ENCODE assay signal across 2 cellular contexts in the genomic region with DNA sequence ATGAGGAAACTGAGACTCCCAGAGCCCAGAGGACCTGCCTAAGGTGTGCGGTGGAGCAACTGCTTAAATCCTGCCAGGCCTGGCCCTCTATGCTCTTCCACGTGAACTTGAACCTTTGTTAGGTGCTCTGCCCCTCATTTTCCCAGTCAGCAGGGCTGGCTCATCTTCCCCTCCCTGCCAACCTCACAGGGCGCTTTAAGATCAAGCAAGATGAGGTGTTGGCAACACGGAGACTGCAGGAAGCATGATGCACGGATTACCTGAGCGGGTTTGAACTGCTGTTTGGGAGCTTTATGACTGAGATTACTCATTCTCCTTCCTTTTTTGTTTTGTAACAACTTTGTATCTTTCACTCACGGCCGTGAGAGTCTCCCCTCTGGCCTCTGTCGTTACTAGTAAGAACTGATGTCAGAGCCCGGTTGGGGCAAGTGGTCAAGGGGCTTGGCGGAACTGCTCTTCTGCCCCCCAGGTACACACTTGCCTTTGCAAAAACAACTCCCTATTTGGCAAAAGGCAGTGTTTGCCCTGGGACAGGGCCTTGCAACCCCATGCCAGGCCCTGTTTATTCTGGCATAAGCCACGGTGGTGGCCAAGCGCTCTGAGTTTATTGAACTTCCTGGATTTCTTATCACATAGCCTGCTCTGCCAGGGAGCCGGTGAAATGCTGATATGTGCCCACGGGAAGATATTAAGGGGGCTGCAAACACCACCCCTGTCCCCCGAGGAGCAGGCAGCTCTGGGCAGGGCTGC.
TF ChIP-seq lines count a peak whose summit lies in the region.

No MANE protein-coding gene starts in this region.

TF ChIP-seq in endothelial cell of umbilical vein, 7 proteins besides CTCF, POLR2A, EP300 and RAD21:
- TF ChIP-seq MYC (IDR thresholded peaks at IDR 0.05; ENCODE audit: low read depth, low read length) = no peak

TF ChIP-seq in GM23338, 12 proteins besides CTCF, POLR2A, EP300 and RAD21:
- TF ChIP-seq, protein P1, sequence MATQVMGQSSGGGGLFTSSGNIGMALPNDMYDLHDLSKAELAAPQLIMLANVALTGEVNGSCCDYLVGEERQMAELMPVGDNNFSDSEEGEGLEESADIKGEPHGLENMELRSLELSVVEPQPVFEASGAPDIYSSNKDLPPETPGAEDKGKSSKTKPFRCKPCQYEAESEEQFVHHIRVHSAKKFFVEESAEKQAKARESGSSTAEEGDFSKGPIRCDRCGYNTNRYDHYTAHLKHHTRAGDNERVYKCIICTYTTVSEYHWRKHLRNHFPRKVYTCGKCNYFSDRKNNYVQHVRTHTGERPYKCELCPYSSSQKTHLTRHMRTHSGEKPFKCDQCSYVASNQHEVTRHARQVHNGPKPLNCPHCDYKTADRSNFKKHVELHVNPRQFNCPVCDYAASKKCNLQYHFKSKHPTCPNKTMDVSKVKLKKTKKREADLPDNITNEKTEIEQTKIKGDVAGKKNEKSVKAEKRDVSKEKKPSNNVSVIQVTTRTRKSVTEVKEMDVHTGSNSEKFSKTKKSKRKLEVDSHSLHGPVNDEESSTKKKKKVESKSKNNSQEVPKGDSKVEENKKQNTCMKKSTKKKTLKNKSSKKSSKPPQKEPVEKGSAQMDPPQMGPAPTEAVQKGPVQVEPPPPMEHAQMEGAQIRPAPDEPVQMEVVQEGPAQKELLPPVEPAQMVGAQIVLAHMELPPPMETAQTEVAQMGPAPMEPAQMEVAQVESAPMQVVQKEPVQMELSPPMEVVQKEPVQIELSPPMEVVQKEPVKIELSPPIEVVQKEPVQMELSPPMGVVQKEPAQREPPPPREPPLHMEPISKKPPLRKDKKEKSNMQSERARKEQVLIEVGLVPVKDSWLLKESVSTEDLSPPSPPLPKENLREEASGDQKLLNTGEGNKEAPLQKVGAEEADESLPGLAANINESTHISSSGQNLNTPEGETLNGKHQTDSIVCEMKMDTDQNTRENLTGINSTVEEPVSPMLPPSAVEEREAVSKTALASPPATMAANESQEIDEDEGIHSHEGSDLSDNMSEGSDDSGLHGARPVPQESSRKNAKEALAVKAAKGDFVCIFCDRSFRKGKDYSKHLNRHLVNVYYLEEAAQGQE (IDR thresholded peaks at IDR 0.05; ENCODE audit: unreplicated experiment) = no peak
- no peak for TF ChIP-seq ZNF331 (CRISPR knock-in tag; IDR thresholded peaks at IDR 0.05; ENCODE audit: low read depth)
- no peak for TF ChIP-seq EZH2 (IDR thresholded peaks at IDR 0.05; ENCODE audit: low read depth, unreplicated experiment)
- TF ChIP-seq EZH2phosphoT487 (IDR thresholded peaks at IDR 0.05; ENCODE audit: unreplicated experiment) = no peak
- no peak for TF ChIP-seq NANOG (IDR thresholded peaks at IDR 0.05; ENCODE audit: borderline replicate concordance)
- TF ChIP-seq JUNB (IDR thresholded peaks at IDR 0.05; ENCODE audit: unreplicated experiment) = no peak
- TF ChIP-seq, protein P2, sequence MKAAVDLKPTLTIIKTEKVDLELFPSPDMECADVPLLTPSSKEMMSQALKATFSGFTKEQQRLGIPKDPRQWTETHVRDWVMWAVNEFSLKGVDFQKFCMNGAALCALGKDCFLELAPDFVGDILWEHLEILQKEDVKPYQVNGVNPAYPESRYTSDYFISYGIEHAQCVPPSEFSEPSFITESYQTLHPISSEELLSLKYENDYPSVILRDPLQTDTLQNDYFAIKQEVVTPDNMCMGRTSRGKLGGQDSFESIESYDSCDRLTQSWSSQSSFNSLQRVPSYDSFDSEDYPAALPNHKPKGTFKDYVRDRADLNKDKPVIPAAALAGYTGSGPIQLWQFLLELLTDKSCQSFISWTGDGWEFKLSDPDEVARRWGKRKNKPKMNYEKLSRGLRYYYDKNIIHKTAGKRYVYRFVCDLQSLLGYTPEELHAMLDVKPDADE (IDR thresholded peaks at IDR 0.05) = no peak
- no peak for TF ChIP-seq POLR2AphosphoS5 (IDR thresholded peaks at IDR 0.05; ENCODE audit: low read depth)
